Comparison of ENCODE assay signal across 27 cellular contexts in genomic region chr10:77556990-77557601, GRCh38.
DNase-seq lines count a peak whose midpoint lies in the region; ATAC-seq, FAIRE-seq and TF ChIP-seq lines count a peak whose summit lies in the region.
"Had no signal": no experiment of that assay in that cellular context is flagged by ENCODE, and none has a peak within 500 bp of the region (broad histone marks: within the 10 kb centered on the region; RNA-seq: fewer than 3 reads in every experiment).

No MANE protein-coding gene starts in this region.

- H3K27ac ChIP-seq in GM12878 (ENCODE audit: control insufficient read depth, insufficient read depth), result no peak overlapping the region
- peak overlapping the region; percentile 13 to 85 for H3K27ac ChIP-seq in aorta (ENCODE audit: low read depth in 1 of 2, low read length in 2 of 2)
- H3K27ac ChIP-seq: brain microvascular endothelial cell, foreskin keratinocyte, pancreas, SK-N-MC had no signal

- SMC1A ChIA-PET in GM12878 (lab: Charles Lee; ENCODE audit: uncharacterized antibody, unreplicated experiment), result interaction anchor here (0.9 to 2.1 kb wide), 6 partner anchors 23 to 86 kb away, joined by 3 to 7 read pairs (median 4); no protein-coding TSS in a partner anchor

- H3K27ac Mint-ChIP-seq in osteocyte (ENCODE audit: unreplicated experiment) (peak overlapping the region; percentile 93), glutamatergic neuron (ENCODE audit: unreplicated experiment) (no peak overlapping the region)
- H3K27ac Mint-ChIP-seq: activated CD4-positive, alpha-beta T cell treated with anti-CD3 and anti-CD28 coated beads for 36 hours; activated T-cell treated with anti-CD3 and anti-CD28 coated beads, Interleukin-2, amount 50 U/mL, for 24 hours; naive B cell; type B pancreatic cell had no signal

- no peaks in the 10 kb centered on the region for H3K36me3 Mint-ChIP-seq in osteocyte (ENCODE audit: unreplicated experiment)
- no peaks in the 10 kb centered on the region for H3K36me3 Mint-ChIP-seq in glutamatergic neuron (ENCODE audit: unreplicated experiment)
- H3K36me3 Mint-ChIP-seq: naive B cell, type B pancreatic cell had no signal

- no peaks in the 10 kb centered on the region for H4K20me1 ChIP-seq in GM12878 (ENCODE audit: control insufficient read depth, insufficient read depth)

- no peak for TF ChIP-seq EP300 in GM12878 (IDR thresholded peaks at IDR 0.05; ENCODE audit: borderline replicate concordance in 1 of 2, control insufficient read depth in 1 of 2, low read depth in 2 of 2, low read length in 2 of 2)

- H3K4me1 ChIP-seq in GM12878 (ENCODE audit: control insufficient read depth, insufficient read depth, low read length) (no peaks in the 10 kb centered on the region), aorta (ENCODE audit: control insufficient read depth in 1 of 2, insufficient read depth in 2 of 2, low read length in 2 of 2) (peaks cover 1 to 12% of the 10 kb centered on the region in 2 donors)
- H3K4me1 ChIP-seq: foreskin keratinocyte, left ventricle myocardium inferior had no signal

- H2AFZ ChIP-seq in GM12878 (ENCODE audit: control insufficient read depth, low read depth, low read length), result no peak overlapping the region

- H3K27me3 ChIP-seq in GM12878 (replicated peaks in 1 of 2; ENCODE audit: control insufficient read depth in 2 of 2, insufficient read depth in 2 of 2, low read length in 1 of 2) (no peaks in the 10 kb centered on the region), aorta (ENCODE audit: control insufficient read depth in 1 of 2, insufficient read depth in 2 of 2, low read length in 1 of 2) (no peaks in the 10 kb centered on the region)
- H3K27me3 ChIP-seq: brain microvascular endothelial cell, foreskin keratinocyte, pancreas had no signal

- POLR2A ChIA-PET in GM12878 (lab: Charles Lee), result interaction anchor here (0.6 kb wide), 3 partner anchors 20 to 312 kb away, joined by 3 to 4 read pairs (median 3); no protein-coding TSS in a partner anchor

- H3K9me3 Mint-ChIP-seq in osteocyte (ENCODE audit: unreplicated experiment), result no peaks in the 10 kb centered on the region
- no peaks in the 10 kb centered on the region for H3K9me3 Mint-ChIP-seq in glutamatergic neuron (ENCODE audit: unreplicated experiment)
- H3K9me3 Mint-ChIP-seq: activated T-cell treated with anti-CD3 and anti-CD28 coated beads, Interleukin-2, amount 50 U/mL, for 24 hours; IgD-negative memory B cell; naive B cell; stimulated activated naive CD8-positive, alpha-beta T cell treated with anti-CD3 and anti-CD28 coated beads, Interleukin-15, amount 100 ng/mL, for 72 hours; type B pancreatic cell had no signal

- DNase-seq in NCI-H748 (lab: John Stamatoyannopoulos, UW; ENCODE audit: unreplicated experiment) (peak; percentile 40), NCI-H748 treated with DMSO at 0.1 percent for 48 hours (lab: John Stamatoyannopoulos, UW) (no peak), GM12878 (ENCODE audit: low read depth, low spot score) (no peak), osteocyte (ENCODE audit: extremely low spot score, unreplicated experiment) (no peak), aorta (no peak), glutamatergic neuron (no peak)
- DNase-seq: activated CD4-positive, alpha-beta T cell treated with anti-CD3 and anti-CD28 coated beads for 36 hours; activated T-cell treated with anti-CD3 and anti-CD28 coated beads, Interleukin-2, amount 50 U/mL, for 24 hours; brain microvascular endothelial cell; effector memory CD4-positive, alpha-beta T cell; erythroblast; foreskin keratinocyte; hypothalamus; left ventricle myocardium inferior; naive B cell; NCI-H1436; NCI-H2107; NCI-H524; pancreas; stimulated activated naive CD8-positive, alpha-beta T cell treated with anti-CD3 and anti-CD28 coated beads, Interleukin-15, amount 100 ng/mL, for 72 hours; T-helper 2 cell had no signal

- no peak overlapping the region for H3K4me2 ChIP-seq in GM12878 (ENCODE audit: control insufficient read depth, insufficient read depth)

- H3K79me2 ChIP-seq in GM12878 (ENCODE audit: control insufficient read depth, insufficient read depth, low read length), result no peaks in the 10 kb centered on the region

- no peak overlapping the region for H3K9ac ChIP-seq in GM12878 (ENCODE audit: control insufficient read depth, insufficient read depth, low read length)

- H3K4me1 Mint-ChIP-seq in osteocyte (ENCODE audit: unreplicated experiment), result peaks cover 60% of the 10 kb centered on the region
- H3K4me1 Mint-ChIP-seq in glutamatergic neuron (ENCODE audit: low read depth, unreplicated experiment), result no peaks in the 10 kb centered on the region
- H3K4me1 Mint-ChIP-seq: activated CD4-positive, alpha-beta T cell treated with anti-CD3 and anti-CD28 coated beads for 36 hours; IgD-negative memory B cell; naive B cell had no signal

- H3K4me3 ChIP-seq in GM12878 (no peak overlapping the region), aorta (ENCODE audit: low read length in 2 of 2) (no peak overlapping the region)
- H3K4me3 ChIP-seq: left ventricle myocardium inferior, pancreas, SK-N-MC had no signal

- TF ChIP-seq POLR2A in GM12878 (IDR thresholded peaks at IDR 0.05; ENCODE audit: low read depth, low read length), result no peak

- intact Hi-C loops in GM12878 (cut with micrococcal nuclease; ENCODE audit: unreplicated experiment) (no loop called here), aorta (cut with DNase I) (loop anchor here in 1 of 2 donors (5.0 to 10.0 kb wide), 2 partner anchors 78 to 140 kb away; partner anchors contain the start of gene KCNMA1)

- H3K4me3 Mint-ChIP-seq in osteocyte (ENCODE audit: unreplicated experiment) (no peak overlapping the region), glutamatergic neuron (ENCODE audit: unreplicated experiment) (no peak overlapping the region)
- H3K4me3 Mint-ChIP-seq: activated CD4-positive, alpha-beta T cell treated with anti-CD3 and anti-CD28 coated beads for 36 hours; activated T-cell treated with anti-CD3 and anti-CD28 coated beads, Interleukin-2, amount 50 U/mL, for 24 hours; IgD-negative memory B cell; naive B cell; stimulated activated naive CD8-positive, alpha-beta T cell treated with anti-CD3 and anti-CD28 coated beads, Interleukin-15, amount 100 ng/mL, for 72 hours; type B pancreatic cell had no signal

- TF ChIP-seq RAD21 in GM12878 (IDR thresholded peaks at IDR 0.05; ENCODE audit: insufficient read depth, low read depth, low read length), result no peak

- FAIRE-seq in GM12878 (lab: Jason Lieb, UNC), result no peak
- FAIRE-seq: colon, pancreas had no signal

- H3K27me3 Mint-ChIP-seq in osteocyte (ENCODE audit: unreplicated experiment) (no peaks in the 10 kb centered on the region), glutamatergic neuron (ENCODE audit: unreplicated experiment) (no peaks in the 10 kb centered on the region)
- H3K27me3 Mint-ChIP-seq: activated CD4-positive, alpha-beta T cell treated with anti-CD3 and anti-CD28 coated beads for 36 hours; stimulated activated naive CD8-positive, alpha-beta T cell treated with anti-CD3 and anti-CD28 coated beads, Interleukin-15, amount 100 ng/mL, for 72 hours; type B pancreatic cell had no signal

- TF ChIP-seq CTCF in GM12878 (IDR thresholded peaks at IDR 0.05 in 2 of 3, conservative IDR thresholded peaks at IDR 0.05 in 1 of 3; ENCODE audit: control insufficient read depth in 2 of 3, extremely low read depth in 1 of 3, insufficient read depth in 1 of 3, low read depth in 3 of 3, low read length in 3 of 3), result no peak
- no peak for TF ChIP-seq CTCF in osteocyte (IDR thresholded peaks at IDR 0.05)
- no peak for TF ChIP-seq CTCF in glutamatergic neuron (IDR thresholded peaks at IDR 0.05; ENCODE audit: partially characterized antibody, unreplicated experiment)

- RAD21 ChIA-PET in GM12878 (lab: Charles Lee; ENCODE audit: unreplicated experiment), result no interaction called here

- CTCF ChIA-PET in GM12878 (lab: Yijun Ruan, JAX), result no interaction called here

- H3K36me3 ChIP-seq in GM12878 (ENCODE audit: control insufficient read depth in 2 of 2, insufficient read depth in 2 of 2, low read length in 1 of 2) (no peaks in the 10 kb centered on the region), aorta (ENCODE audit: control insufficient read depth in 1 of 2, insufficient read depth in 2 of 2, low read length in 1 of 2) (no peaks in the 10 kb centered on the region)
- H3K36me3 ChIP-seq: brain microvascular endothelial cell, left ventricle myocardium inferior, pancreas had no signal

- H3K9me3 ChIP-seq in GM12878 (replicated peaks; ENCODE audit: control insufficient read depth, insufficient read depth, low read length) (no peaks in the 10 kb centered on the region), aorta (ENCODE audit: control insufficient read depth, low read length) (no peaks in the 10 kb centered on the region)
- H3K9me3 ChIP-seq: left ventricle myocardium inferior, pancreas had no signal

- TSS peak; percentile 16 for BruUV-seq in GM12878 (replicated peaks; lab: Mats Ljungman, UMichigan)

- in situ Hi-C loops in GM12878 (cut with MboI), result no loop called here

- WGBS in GM12878 (ENCODE audit: insufficient coverage, insufficient replicate concordance, low lambda C conversion rate, missing lambda C conversion rate), result 36% methylated on average over 1 of the region's 1 CpG
- WGBS in aorta, 2 donors, result 70 to 79% methylated on average over 1 of the region's 1 CpG

- ATAC-seq in GM12878 (no peak), aorta (ENCODE audit: low FRiP score) (no peak), GM19452 (IDR thresholded peaks at IDR 0.05; ENCODE audit: unreplicated experiment) (no peak), GM18909 (IDR thresholded peaks at IDR 0.05; ENCODE audit: poor library complexity, unreplicated experiment) (no peak)
- ATAC-seq: activated CD4-positive, alpha-beta T cell treated with anti-CD3 and anti-CD28 coated beads for 36 hours; foreskin keratinocyte; stimulated activated naive CD8-positive, alpha-beta T cell treated with anti-CD3 and anti-CD28 coated beads, Interleukin-15, amount 100 ng/mL, for 72 hours had no signal

TF ChIP-seq in GM12878, 131 proteins besides CTCF, POLR2A, EP300 and RAD21:
- TF ChIP-seq ETV6 (conservative IDR thresholded peaks at IDR 0.05 in 1 of 2, IDR thresholded peaks at IDR 0.05 in 1 of 2; ENCODE audit: borderline replicate concordance in 1 of 2, low read depth in 1 of 2) (no peak), ZNF207 (IDR thresholded peaks at IDR 0.05; ENCODE audit: borderline replicate concordance) (no peak), NFYA (IDR thresholded peaks at IDR 0.05; ENCODE audit: borderline replicate concordance, low read depth, low read length) (no peak)
- TF ChIP-seq, protein P1, sequence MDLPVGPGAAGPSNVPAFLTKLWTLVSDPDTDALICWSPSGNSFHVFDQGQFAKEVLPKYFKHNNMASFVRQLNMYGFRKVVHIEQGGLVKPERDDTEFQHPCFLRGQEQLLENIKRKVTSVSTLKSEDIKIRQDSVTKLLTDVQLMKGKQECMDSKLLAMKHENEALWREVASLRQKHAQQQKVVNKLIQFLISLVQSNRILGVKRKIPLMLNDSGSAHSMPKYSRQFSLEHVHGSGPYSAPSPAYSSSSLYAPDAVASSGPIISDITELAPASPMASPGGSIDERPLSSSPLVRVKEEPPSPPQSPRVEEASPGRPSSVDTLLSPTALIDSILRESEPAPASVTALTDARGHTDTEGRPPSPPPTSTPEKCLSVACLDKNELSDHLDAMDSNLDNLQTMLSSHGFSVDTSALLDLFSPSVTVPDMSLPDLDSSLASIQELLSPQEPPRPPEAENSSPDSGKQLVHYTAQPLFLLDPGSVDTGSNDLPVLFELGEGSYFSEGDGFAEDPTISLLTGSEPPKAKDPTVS (IDR thresholded peaks at IDR 0.05; ENCODE audit: low read depth, low read length), result no peak
